9 cellular contexts compared by ENCODE assay signal in the genomic region with DNA sequence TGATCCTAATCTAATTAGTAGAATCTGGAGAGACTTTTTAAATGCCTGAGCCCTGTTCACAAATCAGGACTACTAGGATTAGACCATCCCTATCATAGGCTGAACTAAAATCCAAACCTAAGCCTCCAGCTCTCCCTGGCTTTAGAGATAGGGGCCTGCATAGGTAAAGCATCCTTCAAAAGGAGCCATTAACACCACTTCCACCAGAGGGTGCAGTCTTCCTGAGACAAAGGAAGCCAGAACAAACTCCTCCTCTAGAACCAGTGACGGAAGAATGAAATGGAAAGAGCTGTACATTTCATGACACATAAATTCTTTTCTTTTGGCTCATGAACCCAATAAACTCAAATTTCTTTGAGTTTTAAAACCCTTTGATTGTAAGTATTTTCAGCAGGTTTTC.
DNase-seq lines count a peak whose midpoint lies in the region; ATAC-seq and FAIRE-seq lines count a peak whose summit lies in the region.
"Had no signal": no experiment of that assay in that cellular context is flagged by ENCODE, and none has a peak within 500 bp of the region (broad histone marks: within the 10 kb centered on the region; RNA-seq: fewer than 3 reads in every experiment).

No MANE protein-coding gene starts in this region.

- DNase-seq in AG08396 (ENCODE audit: low spot score) (peak; percentile 22), NCI-H2171 (lab: John Stamatoyannopoulos, UW) (peak; percentile 44), amniotic epithelial cell (ENCODE audit: low read depth) (peak; percentile 59), medulla oblongata (ENCODE audit: extremely low spot score) (peak; percentile 81), GM19239 (ENCODE audit: insufficient read length, low spot score) (no peak), GM19240 (ENCODE audit: insufficient read length, low spot score) (no peak)

- ATAC-seq in GM18867 (IDR thresholded peaks at IDR 0.05; ENCODE audit: unreplicated experiment) (peak; percentile 86), HG03439 (IDR thresholded peaks at IDR 0.05; ENCODE audit: unreplicated experiment) (peak; percentile 70)

- FAIRE-seq in GM19239 (lab: Jason Lieb, UNC): no peak
- FAIRE-seq: GM18507 had no signal

Comparison
In these comparisons a context has a peak if more than half of its experiments do, and no peak if none do; other contexts are left out.
1. DNase-seq: peak in AG08396 (single experiment), NCI-H2171 (single experiment), amniotic epithelial cell (single experiment) and medulla oblongata (single experiment); none in GM19239 (single experiment) and GM19240 (single experiment).